8 cellular contexts compared by ENCODE assay signal in genomic region chr2:152176113-152176714, GRCh38. TPM values are rescaled to one million over a fixed set of nuclear protein-coding genes. Genes with fewer than 3 reads are reported as not detected.
DNase-seq lines count a peak whose midpoint lies in the region; ATAC-seq and TF ChIP-seq lines count a peak whose summit lies in the region.

No MANE protein-coding gene starts in this region.

- CTCF ChIA-PET in SK-N-SH (lab: Yijun Ruan, JAX) = interaction anchor here (0.6 to 5.0 kb wide), 40 partner anchors 9 to 685 kb away, joined by 3 to 44 read pairs (median 4); partner anchors contain the start of gene PRPF40A

- H3K27ac ChIP-seq in SK-N-SH (ENCODE audit: low read depth in 2 of 2, low read length in 1 of 2) (peak overlapping the region; percentile 92 to 97), ovary (peak overlapping the region; percentile 60 to 92)

- ATAC-seq in HG02973 (IDR thresholded peaks at IDR 0.05; ENCODE audit: unreplicated experiment) = peak; percentile 39
- no peak for ATAC-seq in HG03097 (IDR thresholded peaks at IDR 0.05; ENCODE audit: low FRiP score, unreplicated experiment)

- TF ChIP-seq EP300 in SK-N-SH (IDR thresholded peaks at IDR 0.05; ENCODE audit: borderline replicate concordance in 1 of 2, low read depth in 1 of 2, low read length in 1 of 2) (no peak), ovary (IDR thresholded peaks at IDR 0.05) (no peak)

- no peak for TF ChIP-seq CTCF in SK-N-SH (IDR thresholded peaks at IDR 0.05)
- TF ChIP-seq CTCF in fibroblast of mammary gland (conservative IDR thresholded peaks at IDR 0.05; ENCODE audit: control insufficient read depth, insufficient read depth, low read depth, low read length) = no peak
- no peak for TF ChIP-seq CTCF in ovary (IDR thresholded peaks at IDR 0.05)

- H3K27me3 ChIP-seq in SK-N-SH (ENCODE audit: insufficient read depth) = no peaks in the 10 kb centered on the region
- no peaks in the 10 kb centered on the region for H3K27me3 ChIP-seq in ovary

- H3K4me3 ChIP-seq in SK-N-SH (ENCODE audit: low read depth in 2 of 2, low read length in 1 of 2) = peak overlapping the region; percentile 77 to 94
- H3K4me3 ChIP-seq in fibroblast of mammary gland (ENCODE audit: control insufficient read depth, low read depth, low read length) = peak overlapping the region; percentile 80
- H3K4me3 ChIP-seq in ovary = peak overlapping the region; percentile 93

- H3K9me3 ChIP-seq in SK-N-SH = no peaks in the 10 kb centered on the region
- no peaks in the 10 kb centered on the region for H3K9me3 ChIP-seq in ovary

- peak overlapping the region; percentile 98 for H2AFZ ChIP-seq in SK-N-SH (ENCODE audit: low read depth)

- H3F3A ChIP-seq in SK-N-SH (replicated peaks; ENCODE audit: insufficient read depth) = peaks cover 12% of the 10 kb centered on the region

- intact Hi-C loops in ovary (cut with DNase I) = loop anchor here in 2 of 4 donors (5.0 to 10.0 kb wide), 2 partner anchors 141 to 541 kb away; partner anchors contain the start of genes ARL6IP6 (in 1 of the 2) and PRPF40A (in 1 of the 2)

- peak overlapping the region; percentile 92 for H3K9ac ChIP-seq in SK-N-SH

- no peak for TF ChIP-seq POLR2A in ovary (IDR thresholded peaks at IDR 0.05)

- no peaks in the 10 kb centered on the region for H3K27me3 Mint-ChIP-seq in activated T-cell treated with anti-CD3 and anti-CD28 coated beads, Interleukin-2, amount 50 U/mL, for 24 hours

- peak overlapping the region; percentile 97 for H3K4me3 Mint-ChIP-seq in activated T-cell treated with anti-CD3 and anti-CD28 coated beads, Interleukin-2, amount 50 U/mL, for 24 hours

- POLR2A ChIA-PET in SK-N-SH (lab: Yijun Ruan, JAX) = interaction anchor here (0.5 to 1.0 kb wide), 2 partner anchors 471 to 541 kb away, joined by 3 read pairs; partner anchors contain the start of gene PRPF40A

- no peaks in the 10 kb centered on the region for H3K36me3 ChIP-seq in SK-N-SH (replicated peaks in 1 of 2; ENCODE audit: control insufficient read depth in 1 of 2, insufficient read depth in 2 of 2, low read length in 1 of 2)
- H3K36me3 ChIP-seq in ovary = no peaks in the 10 kb centered on the region

- H3K4me1 ChIP-seq in SK-N-SH (ENCODE audit: control insufficient read depth in 1 of 2, insufficient read depth in 2 of 2, low read depth in 1 of 2, low read length in 1 of 2) = peaks cover 0 to 6% of the 10 kb centered on the region in 2 experiments; a peak in 2 of 4 replicates
- H3K4me1 ChIP-seq in ovary (ENCODE audit: insufficient read depth) = peaks cover 4% of the 10 kb centered on the region

- peaks cover 16% of the 10 kb centered on the region for H3K36me3 Mint-ChIP-seq in activated T-cell treated with anti-CD3 and anti-CD28 coated beads, Interleukin-2, amount 50 U/mL, for 24 hours (ENCODE audit: low read depth)

- H3K4me2 ChIP-seq in SK-N-SH = peak overlapping the region; percentile 75

- WGBS in SK-N-SH (ENCODE audit: low lambda C conversion rate) = 8% methylated on average over 29 of the region's 29 CpGs
- WGBS in ovary, 3 donors = 2 to 3% (median 2%) methylated on average over 29 of the region's 29 CpGs

- peaks cover 10% of the 10 kb centered on the region; the same call in 1 of the 2 replicates for H4K20me1 ChIP-seq in SK-N-SH (ENCODE audit: insufficient read depth)

- no peaks in the 10 kb centered on the region for H3K9me3 Mint-ChIP-seq in activated T-cell treated with anti-CD3 and anti-CD28 coated beads, Interleukin-2, amount 50 U/mL, for 24 hours

- no peak for TF ChIP-seq RAD21 in SK-N-SH (IDR thresholded peaks at IDR 0.05; ENCODE audit: low read length)

- no peaks in the 10 kb centered on the region for H3K9me2 ChIP-seq in SK-N-SH

- H3K27ac Mint-ChIP-seq in activated T-cell treated with anti-CD3 and anti-CD28 coated beads, Interleukin-2, amount 50 U/mL, for 24 hours = peak overlapping the region; percentile 100

- DNase-seq in activated T-cell treated with anti-CD3 and anti-CD28 coated beads, Interleukin-2, amount 50 U/mL, for 24 hours = no peak
- DNase-seq in activated T-cell treated with anti-CD3 and anti-CD28 coated beads, Interleukin-2, amount 50 U/mL, for 48 hours = no peak
- DNase-seq in SK-N-SH (no peak), fibroblast of mammary gland (ENCODE audit: low read depth) (peak; percentile 24), ovary (no peak), DMS 273 treated with DMSO at 0.1 percent for 48 hours (lab: John Stamatoyannopoulos, UW) (no peak)

- peaks cover 35% of the 10 kb centered on the region for H3K4me1 Mint-ChIP-seq in activated T-cell treated with anti-CD3 and anti-CD28 coated beads, Interleukin-2, amount 50 U/mL, for 24 hours (ENCODE audit: low read depth)

- H3K79me2 ChIP-seq in SK-N-SH (ENCODE audit: insufficient read depth) = peaks cover 38% of the 10 kb centered on the region

TF ChIP-seq in SK-N-SH, 30 proteins besides CTCF, POLR2A, EP300 and RAD21:
- TF ChIP-seq, protein P1, sequence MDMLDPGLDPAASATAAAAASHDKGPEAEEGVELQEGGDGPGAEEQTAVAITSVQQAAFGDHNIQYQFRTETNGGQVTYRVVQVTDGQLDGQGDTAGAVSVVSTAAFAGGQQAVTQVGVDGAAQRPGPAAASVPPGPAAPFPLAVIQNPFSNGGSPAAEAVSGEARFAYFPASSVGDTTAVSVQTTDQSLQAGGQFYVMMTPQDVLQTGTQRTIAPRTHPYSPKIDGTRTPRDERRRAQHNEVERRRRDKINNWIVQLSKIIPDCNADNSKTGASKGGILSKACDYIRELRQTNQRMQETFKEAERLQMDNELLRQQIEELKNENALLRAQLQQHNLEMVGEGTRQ (IDR thresholded peaks at IDR 0.05; ENCODE audit: borderline replicate concordance, low read depth, low read length) = peak; percentile 5; the same call in 1 of the 2 replicates
- no peak for TF ChIP-seq NFIC (IDR thresholded peaks at IDR 0.05; ENCODE audit: borderline replicate concordance)

RNA-seq across cellular contexts. Expression of gene STAM2, which starts 0.7 kb away (rescaled TPM):
- polyA plus RNA-seq in SK-N-SH (2012; rRNA removed) (6.9 and 10.1 TPM in 2 replicates), ovary (10 to 100 TPM in 1 of 2 donors, 1 to 10 TPM in 1; 9.5 to 21.0 TPM)
- 8.4 and 9.2 TPM in 2 replicates for polyA plus RNA-seq in SK-N-SH (2012; cell fraction: cytosol; rRNA removed)
- polyA plus RNA-seq in SK-N-SH (2012; cell fraction: nucleus; rRNA removed) = 7.6 and 20.4 TPM in 2 replicates
- 10 to 100 TPM; 29.6 to 40.0 (median 33.9) TPM for total RNA-seq in ovary
